ENCODE assay signal across 8 cellular contexts in the genomic region with DNA sequence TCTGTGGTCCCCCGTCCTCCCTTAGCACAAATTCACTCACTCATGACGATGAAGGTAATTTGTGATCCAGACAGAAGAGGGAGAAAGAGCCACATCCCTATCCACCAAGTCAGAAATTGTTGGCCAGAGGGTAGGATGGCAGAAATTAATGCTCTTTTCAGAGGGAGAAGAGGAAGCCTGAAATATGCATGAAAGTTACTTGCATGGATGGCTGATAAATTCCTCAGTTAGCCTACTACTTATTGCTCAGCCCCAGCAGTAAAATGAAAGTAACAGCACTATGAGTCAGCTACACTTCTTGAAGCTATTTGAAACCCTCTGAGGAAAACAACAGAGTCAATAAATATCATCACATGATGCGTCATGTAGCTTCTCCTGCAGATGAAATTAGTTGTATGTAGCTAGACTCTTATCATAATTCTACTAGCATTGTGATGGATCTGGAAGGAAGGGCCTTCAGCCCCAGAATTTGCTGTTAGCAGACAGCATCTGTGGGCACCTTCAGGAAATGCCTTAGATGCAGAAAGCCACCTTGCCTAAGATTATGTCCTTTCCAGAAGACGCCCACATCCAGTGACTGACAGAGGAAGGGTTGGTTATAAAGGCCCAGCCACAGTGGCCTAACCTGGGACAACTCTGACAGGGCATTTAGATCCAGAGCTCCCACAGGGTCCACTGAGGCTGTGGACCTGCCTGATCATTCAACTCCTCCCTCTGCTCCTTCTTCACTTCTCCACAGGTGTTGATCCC.
DNase-seq lines count a peak whose midpoint lies in the region; ATAC-seq lines count a peak whose summit lies in the region.

No MANE protein-coding gene starts in this region.

- ATAC-seq in GM18909 (IDR thresholded peaks at IDR 0.05; ENCODE audit: poor library complexity, unreplicated experiment) (peak; percentile 49), HG03280 (IDR thresholded peaks at IDR 0.05; ENCODE audit: unreplicated experiment) (peak; percentile 49)

- peak; percentile 84 for DNase-seq in AG08395 (ENCODE audit: low spot score)
- DNase-seq in brain pericyte (ENCODE audit: low read depth, low spot score), result peak; percentile 26
- DNase-seq in midbrain (lab: John Stamatoyannopoulos, UW), result peak; percentile 25
- no peak for DNase-seq in NCI-H345 treated with DMSO at 0.1 percent for 48 hours (lab: John Stamatoyannopoulos, UW; ENCODE audit: unreplicated experiment)
- no peak for DNase-seq in NCI-H1105 (lab: John Stamatoyannopoulos, UW)
- no peak for DNase-seq in NCI-H524 treated with DMSO at 0.1 percent for 48 hours (lab: John Stamatoyannopoulos, UW)

Comparison
In these comparisons a context has a peak if more than half of its experiments do, and no peak if none do; other contexts are left out.
1. DNase-seq: peak in AG08395 (single experiment), brain pericyte (single experiment) and midbrain (single experiment); none in NCI-H345 treated with DMSO at 0.1 percent for 48 hours (single experiment), NCI-H1105 (single experiment) and NCI-H524 treated with DMSO at 0.1 percent for 48 hours (single experiment).